In genomic region chr2:44934024-44934423, GRCh38 we compare ENCODE assay signal across 19 cellular contexts. TPM values are rescaled to one million over a fixed set of nuclear protein-coding genes. Genes with fewer than 3 reads are reported as not detected.
DNase-seq lines count a peak whose midpoint lies in the region; ATAC-seq and TF ChIP-seq lines count a peak whose summit lies in the region.
"Had no signal": no experiment of that assay in that cellular context is flagged by ENCODE, and none has a peak within 500 bp of the region (broad histone marks: within the 10 kb centered on the region; RNA-seq: fewer than 3 reads in every experiment).

No MANE protein-coding gene starts in this region.

- 7% methylated on average over 13 of the region's 19 CpGs for WGBS in hepatocyte (ENCODE audit: low lambda C conversion rate, missing lambda C conversion rate)
- WGBS in suprapubic skin: 4% methylated on average over 18 of the region's 19 CpGs

- H3K27ac Mint-ChIP-seq in activated CD4-positive, alpha-beta memory T cell treated with anti-CD3 and anti-CD28 coated beads, Interleukin-2, amount 10 ng/mL, durations not matched to agents 7 days and 5 days: no peak overlapping the region

- H2AFZ ChIP-seq in hepatocyte: no peak overlapping the region
- H2AFZ ChIP-seq: PC-9 had no signal

- peaks cover 7% of the 10 kb centered on the region for H3K36me3 Mint-ChIP-seq in activated CD4-positive, alpha-beta memory T cell treated with anti-CD3 and anti-CD28 coated beads, Interleukin-2, amount 10 ng/mL, durations not matched to agents 7 days and 5 days (ENCODE audit: low read depth)

- no peaks in the 10 kb centered on the region for H3K9me3 ChIP-seq in hepatocyte (ENCODE audit: low read depth)
- H3K9me3 ChIP-seq in suprapubic skin: no peaks in the 10 kb centered on the region
- H3K9me3 ChIP-seq: right atrium auricular region, transverse colon had no signal

- H3K9me2 ChIP-seq in hepatocyte (replicated peaks; ENCODE audit: insufficient read depth): no peaks in the 10 kb centered on the region

- no peak overlapping the region for H3K4me3 Mint-ChIP-seq in activated CD4-positive, alpha-beta memory T cell treated with anti-CD3 and anti-CD28 coated beads, Interleukin-2, amount 10 ng/mL, durations not matched to agents 7 days and 5 days

- no peak for ATAC-seq in GM21390 (IDR thresholded peaks at IDR 0.05; ENCODE audit: unreplicated experiment)
- ATAC-seq: K562 had no signal

- peak overlapping the region; percentile 68 for H3K4me2 ChIP-seq in hepatocyte
- H3K4me2 ChIP-seq: PC-9 had no signal

- CTCF ChIA-PET in activated CD4-positive, alpha-beta memory T cell treated with anti-CD3 and anti-CD28 coated beads, Interleukin-2, amount 10 ng/mL, durations not matched to agents 7 days and 5 days (lab: Charles Lee): interaction anchor here (0.5 kb wide), 1 partner anchor 1327 kb away, joined by 3 read pairs; no protein-coding TSS in a partner anchor

- peaks cover 19% of the 10 kb centered on the region for H3K4me1 Mint-ChIP-seq in activated CD4-positive, alpha-beta memory T cell treated with anti-CD3 and anti-CD28 coated beads, Interleukin-2, amount 10 ng/mL, durations not matched to agents 7 days and 5 days

- peaks cover 99% of the 10 kb centered on the region for H3K27me3 ChIP-seq in hepatocyte
- peaks cover 100% of the 10 kb centered on the region for H3K27me3 ChIP-seq in suprapubic skin

- H3K9me3 Mint-ChIP-seq in activated CD4-positive, alpha-beta memory T cell treated with anti-CD3 and anti-CD28 coated beads, Interleukin-2, amount 10 ng/mL, durations not matched to agents 7 days and 5 days: no peaks in the 10 kb centered on the region

- TF ChIP-seq CTCF in hepatocyte (IDR thresholded peaks at IDR 0.05; ENCODE audit: poor library complexity) (no peak), suprapubic skin (IDR thresholded peaks at IDR 0.05) (no peak)

- H3K27me3 Mint-ChIP-seq in activated CD4-positive, alpha-beta memory T cell treated with anti-CD3 and anti-CD28 coated beads, Interleukin-2, amount 10 ng/mL, durations not matched to agents 7 days and 5 days: peaks cover 81% of the 10 kb centered on the region

- DNase-seq in activated effector memory CD4-positive, alpha-beta T cell treated with anti-CD3 and anti-CD28 coated beads, Interleukin-2, amount 50 U/mL, for 16 hours: peak; percentile 30
- DNase-seq in activated effector memory CD4-positive, alpha-beta T cell treated with Interleukin-2 at 50 U/mL for 16 hours: no peak
- DNase-seq in NCI-H146 treated with DMSO at 0.1 percent for 48 hours (lab: John Stamatoyannopoulos, UW; ENCODE audit: unreplicated experiment) (peak; percentile 50), hepatocyte (ENCODE audit: low spot score) (no peak), suprapubic skin (ENCODE audit: low spot score in 2 of 2) (peak in 1 of 2 donors; percentile 67), NCI-H2029 (lab: John Stamatoyannopoulos, UW) (no peak)
- DNase-seq in activated CD4-positive, alpha-beta memory T cell treated with anti-CD3 and anti-CD28 coated beads, Interleukin-2, amount 10 ng/mL, durations not matched to agents 7 days and 5 days: no peak
- DNase-seq: activated CD4-positive, CD25-positive, alpha-beta regulatory T cell treated with anti-CD3 and anti-CD28 coated beads, Interleukin-2, amount 50 U/mL, for 72 hours; cerebellar nuclear complex; EL; erythroblast; NCI-H2029 treated with DMSO at 0.1 percent for 48 hours; PC-9; stimulated activated CD4-positive, alpha-beta T cell treated with anti-CD3 and anti-CD28 coated beads, Interleukin-2, amount 100 ng/mL, for 48 hours; SW 1271; transverse colon had no signal

- no peak overlapping the region for H3K27ac ChIP-seq in hepatocyte
- no peak overlapping the region for H3K27ac ChIP-seq in suprapubic skin
- H3K27ac ChIP-seq: PC-9, right atrium auricular region, transverse colon had no signal

- TF ChIP-seq POLR2A in suprapubic skin (IDR thresholded peaks at IDR 0.05): no peak

- H3K4me1 ChIP-seq in hepatocyte (ENCODE audit: insufficient read depth) (peaks cover 22% of the 10 kb centered on the region), suprapubic skin (peaks cover 59% of the 10 kb centered on the region)

- no peaks in the 10 kb centered on the region for H4K20me1 ChIP-seq in hepatocyte (ENCODE audit: insufficient read depth, poor library complexity, severe bottlenecking)

- H3K79me2 ChIP-seq in hepatocyte: no peaks in the 10 kb centered on the region

- H3K4me3 ChIP-seq in hepatocyte (no peak overlapping the region), suprapubic skin (peak overlapping the region; percentile 28)
- H3K4me3 ChIP-seq: K562, PC-9 had no signal

- H3K36me3 ChIP-seq in hepatocyte (replicated peaks; ENCODE audit: insufficient read depth, low read depth) (no peaks in the 10 kb centered on the region), suprapubic skin (no peaks in the 10 kb centered on the region)
- H3K36me3 ChIP-seq: right atrium auricular region, transverse colon had no signal

- TF ChIP-seq EP300 in suprapubic skin (IDR thresholded peaks at IDR 0.05): no peak

- POLR2A ChIA-PET in activated CD4-positive, alpha-beta memory T cell treated with anti-CD3 and anti-CD28 coated beads, Interleukin-2, amount 10 ng/mL, durations not matched to agents 7 days and 5 days (lab: Charles Lee): no interaction called here

RNA-seq across cellular contexts. Expression of gene SIX3, which starts 7.5 kb away (rescaled TPM):
- total RNA-seq in hepatocyte (not detected in 2 replicates), suprapubic skin (under 1 TPM in 1 of 4 donors, not detected in 3; 0.38 TPM)
- not detected in 2 replicates for polyA plus RNA-seq in hepatocyte
- total RNA-seq in activated CD4-positive, alpha-beta memory T cell treated with anti-CD3 and anti-CD28 coated beads, Interleukin-2, amount 10 ng/mL, durations not matched to agents 7 days and 5 days: under 1 TPM; 0.08 to 0.13 TPM
- total RNA-seq: K562, right atrium auricular region, transverse colon had no signal
- polyA plus RNA-seq: K562 had no signal

Comparison
In these comparisons a context has a peak if more than half of its experiments do, and no peak if none do; other contexts are left out.
1. DNase-seq: peak in activated effector memory CD4-positive, alpha-beta T cell treated with anti-CD3 and anti-CD28 coated beads, Interleukin-2, amount 50 U/mL, for 16 hours (single experiment) and NCI-H146 treated with DMSO at 0.1 percent for 48 hours (single experiment); none in activated effector memory CD4-positive, alpha-beta T cell treated with Interleukin-2 at 50 U/mL for 16 hours (single experiment), hepatocyte (single experiment), activated CD4-positive, alpha-beta memory T cell treated with anti-CD3 and anti-CD28 coated beads, Interleukin-2, amount 10 ng/mL, durations not matched to agents 7 days and 5 days (single experiment) and NCI-H2029 (single experiment).